In genomic region chr16:89601906-89602272, GRCh38 we compare ENCODE assay signal across 18 cellular contexts. TPM values are rescaled to one million over a fixed set of nuclear protein-coding genes. Genes with fewer than 3 reads are reported as not detected.
DNase-seq lines count a peak whose midpoint lies in the region; ATAC-seq, FAIRE-seq and TF ChIP-seq lines count a peak whose summit lies in the region.
"Had no signal": no experiment of that assay in that cellular context is flagged by ENCODE, and none has a peak within 500 bp of the region (broad histone marks: within the 10 kb centered on the region; RNA-seq: fewer than 3 reads in every experiment).

No MANE protein-coding gene starts in this region.

- H3K4me1 ChIP-seq in BE2C: peaks cover 3% of the 10 kb centered on the region; the same call in 1 of the 2 replicates
- H3K4me1 ChIP-seq in Loucy (ENCODE audit: insufficient read depth, low read length, poor library complexity, severe bottlenecking): peaks cover 9% of the 10 kb centered on the region
- peaks cover 13% of the 10 kb centered on the region for H3K4me1 ChIP-seq in astrocyte (ENCODE audit: insufficient read depth, low read length)
- peaks cover 10 to 14% of the 10 kb centered on the region in 2 donors for H3K4me1 ChIP-seq in left lung
- peaks cover 12 to 13% of the 10 kb centered on the region in 2 donors for H3K4me1 ChIP-seq in naive thymus-derived CD4-positive, alpha-beta T cell (ENCODE audit: control insufficient read depth in 2 of 2, insufficient read depth in 2 of 2, low read length in 2 of 2)
- H3K4me1 ChIP-seq: right lobe of liver had no signal

- H3K9me3 ChIP-seq in BE2C (no peaks in the 10 kb centered on the region), Loucy (ENCODE audit: insufficient read depth, low read depth, low read length) (no peaks in the 10 kb centered on the region), astrocyte (ENCODE audit: insufficient read depth, low read depth, low read length) (no peaks in the 10 kb centered on the region), left lung (no peaks in the 10 kb centered on the region)
- no peaks in the 10 kb centered on the region for H3K9me3 ChIP-seq in naive thymus-derived CD4-positive, alpha-beta T cell (ENCODE audit: control insufficient read depth in 2 of 3, low read length in 3 of 3)
- H3K9me3 ChIP-seq: heart left ventricle, right lobe of liver had no signal

- H3K27me3 Mint-ChIP-seq in astrocyte (ENCODE audit: low read depth, unreplicated experiment) (no peaks in the 10 kb centered on the region), nephron (ENCODE audit: low read depth) (peaks cover 7% of the 10 kb centered on the region)
- H3K27me3 Mint-ChIP-seq in naive thymus-derived CD4-positive, alpha-beta T cell: no peaks in the 10 kb centered on the region
- H3K27me3 Mint-ChIP-seq: activated naive CD8-positive, alpha-beta T cell treated with anti-CD3 and anti-CD28 coated beads for 36 hours; activated T-cell treated with anti-CD3 and anti-CD28 coated beads, Interleukin-2, amount 50 U/mL, for 24 hours had no signal

- no peaks in the 10 kb centered on the region for H3F3A ChIP-seq in Loucy (ENCODE audit: low read depth)

- H4K20me1 ChIP-seq in Loucy (ENCODE audit: insufficient read depth, low read length, poor library complexity, severe bottlenecking) (no peaks in the 10 kb centered on the region), astrocyte (ENCODE audit: insufficient read depth, low read length) (no peaks in the 10 kb centered on the region)

- TF ChIP-seq CTCF in BE2C (IDR thresholded peaks at IDR 0.05; ENCODE audit: low read depth, low read length) (no peak), Loucy (conservative IDR thresholded peaks at IDR 0.05; ENCODE audit: low read length) (no peak), astrocyte (IDR thresholded peaks at IDR 0.05; ENCODE audit: insufficient read depth, low read depth, low read length) (no peak), nephron (IDR thresholded peaks at IDR 0.05; ENCODE audit: unreplicated experiment in 3 of 3) (no peak), left lung (IDR thresholded peaks at IDR 0.05) (no peak)

- H3K4me2 ChIP-seq in Loucy (ENCODE audit: low read depth, low read length, poor library complexity, severe bottlenecking) (peak overlapping the region; percentile 54), astrocyte (ENCODE audit: low read length) (peak overlapping the region; percentile 78)

- no peak overlapping the region for H3K9ac ChIP-seq in Loucy (ENCODE audit: low read depth, low read length, poor library complexity, severe bottlenecking)
- H3K9ac ChIP-seq in astrocyte (ENCODE audit: low read length): peak overlapping the region; percentile 64

- H2AFZ ChIP-seq in Loucy (ENCODE audit: low read length): no peak overlapping the region
- peak overlapping the region; percentile 83 for H2AFZ ChIP-seq in astrocyte (ENCODE audit: low read depth, low read length)

- H3K4me1 Mint-ChIP-seq in astrocyte (ENCODE audit: low read depth, unreplicated experiment): peaks cover 10% of the 10 kb centered on the region
- H3K4me1 Mint-ChIP-seq in nephron: peaks cover 6% of the 10 kb centered on the region
- peaks cover 0 to 12% (median 8%) of the 10 kb centered on the region in 7 donors for H3K4me1 Mint-ChIP-seq in naive thymus-derived CD4-positive, alpha-beta T cell

- H3K9me2 ChIP-seq in Loucy (replicated peaks; ENCODE audit: low read depth, low read length): no peaks in the 10 kb centered on the region

- FAIRE-seq in astrocyte (lab: Jason Lieb, UNC): no peak
- FAIRE-seq: kidney, TTC549 had no signal

- H3K79me2 ChIP-seq in Loucy (ENCODE audit: insufficient read depth, low read length) (no peaks in the 10 kb centered on the region), astrocyte (ENCODE audit: insufficient read depth, low read length) (no peaks in the 10 kb centered on the region)

- no peak for DNase-seq in BE2C
- peak; percentile 33 for DNase-seq in astrocyte (ENCODE audit: low read depth)
- DNase-seq in AG08396 (ENCODE audit: low spot score): no peak
- no peak for DNase-seq in left lung
- no peak for DNase-seq in naive thymus-derived CD4-positive, alpha-beta T cell
- DNase-seq: kidney, NCI-H1105, right lobe of liver had no signal

- H3K36me3 Mint-ChIP-seq in astrocyte (ENCODE audit: low read depth, unreplicated experiment) (no peaks in the 10 kb centered on the region), nephron (ENCODE audit: low read depth) (no peaks in the 10 kb centered on the region)
- H3K36me3 Mint-ChIP-seq in naive thymus-derived CD4-positive, alpha-beta T cell: no peaks in the 10 kb centered on the region
- H3K36me3 Mint-ChIP-seq: activated naive CD8-positive, alpha-beta T cell treated with anti-CD3 and anti-CD28 coated beads for 36 hours had no signal

- peak overlapping the region; percentile 32 for H3K4me3 ChIP-seq in BE2C (ENCODE audit: low read depth, low read length)
- no peak overlapping the region for H3K4me3 ChIP-seq in Loucy (ENCODE audit: low read length, poor library complexity, severe bottlenecking)
- no peak overlapping the region for H3K4me3 ChIP-seq in astrocyte (ENCODE audit: insufficient read depth, low read depth, low read length)
- H3K4me3 ChIP-seq in left lung: no peak overlapping the region
- no peak overlapping the region for H3K4me3 ChIP-seq in naive thymus-derived CD4-positive, alpha-beta T cell (ENCODE audit: low read length)
- H3K4me3 ChIP-seq: right lobe of liver had no signal

- H3K4me3 Mint-ChIP-seq in astrocyte (ENCODE audit: unreplicated experiment): no peak overlapping the region
- H3K4me3 Mint-ChIP-seq in nephron: no peak overlapping the region
- peak overlapping the region in 2 of 10 donors; percentile 28 to 63 for H3K4me3 Mint-ChIP-seq in naive thymus-derived CD4-positive, alpha-beta T cell
- H3K4me3 Mint-ChIP-seq: activated naive CD8-positive, alpha-beta T cell treated with anti-CD3 and anti-CD28 coated beads for 36 hours had no signal

- H3K9me3 Mint-ChIP-seq in astrocyte (ENCODE audit: unreplicated experiment) (no peaks in the 10 kb centered on the region), nephron (no peaks in the 10 kb centered on the region)
- no peaks in the 10 kb centered on the region for H3K9me3 Mint-ChIP-seq in naive thymus-derived CD4-positive, alpha-beta T cell
- H3K9me3 Mint-ChIP-seq: activated naive CD8-positive, alpha-beta T cell treated with anti-CD3 and anti-CD28 coated beads for 36 hours; activated T-cell treated with anti-CD3 and anti-CD28 coated beads, Interleukin-2, amount 50 U/mL, for 24 hours had no signal

- no peak for ATAC-seq in left lung
- ATAC-seq in GM21737 (IDR thresholded peaks at IDR 0.05; ENCODE audit: unreplicated experiment): no peak
- no peak for ATAC-seq in naive thymus-derived CD4-positive, alpha-beta T cell

- peak overlapping the region; percentile 83 for H3K27ac ChIP-seq in astrocyte (ENCODE audit: low read depth, low read length)
- H3K27ac ChIP-seq in left lung: no peak overlapping the region
- H3K27ac ChIP-seq in naive thymus-derived CD4-positive, alpha-beta T cell (ENCODE audit: low read depth, low read length): no peak overlapping the region
- H3K27ac ChIP-seq: heart left ventricle, HL-60, right lobe of liver had no signal

- H3K27ac Mint-ChIP-seq in astrocyte (ENCODE audit: unreplicated experiment) (peak overlapping the region; percentile 41), nephron (peak overlapping the region; percentile 75 to 89 (median 88))
- H3K27ac Mint-ChIP-seq in naive thymus-derived CD4-positive, alpha-beta T cell: no peak overlapping the region
- H3K27ac Mint-ChIP-seq: activated naive CD8-positive, alpha-beta T cell treated with anti-CD3 and anti-CD28 coated beads for 36 hours had no signal

- POLR2A ChIA-PET in naive thymus-derived CD4-positive, alpha-beta T cell (lab: Charles Lee): no interaction called here

- CTCF ChIA-PET in naive thymus-derived CD4-positive, alpha-beta T cell (lab: Charles Lee): no interaction called here

- no peaks in the 10 kb centered on the region for H3K27me3 ChIP-seq in BE2C
- H3K27me3 ChIP-seq in Loucy (ENCODE audit: insufficient read depth, low read length, poor library complexity, severe bottlenecking): no peaks in the 10 kb centered on the region
- no peaks in the 10 kb centered on the region for H3K27me3 ChIP-seq in astrocyte (ENCODE audit: insufficient read depth, low read length)
- peaks cover 0 to 17% of the 10 kb centered on the region in 2 donors for H3K27me3 ChIP-seq in left lung
- no peaks in the 10 kb centered on the region for H3K27me3 ChIP-seq in naive thymus-derived CD4-positive, alpha-beta T cell (ENCODE audit: control insufficient read depth in 2 of 2, insufficient read depth in 2 of 2, low read length in 2 of 2)
- H3K27me3 ChIP-seq: right lobe of liver had no signal

- intact Hi-C loops in left lung (cut with DNase I): no loop called here
- intact Hi-C loops in naive thymus-derived CD4-positive, alpha-beta T cell (cut with micrococcal nuclease): no loop called here

- H3K36me3 ChIP-seq in BE2C (no peaks in the 10 kb centered on the region), Loucy (ENCODE audit: insufficient read depth, low read length) (no peaks in the 10 kb centered on the region), astrocyte (ENCODE audit: insufficient read depth, low read length) (no peaks in the 10 kb centered on the region), left lung (no peaks in the 10 kb centered on the region)
- no peaks in the 10 kb centered on the region for H3K36me3 ChIP-seq in naive thymus-derived CD4-positive, alpha-beta T cell (ENCODE audit: control insufficient read depth in 2 of 3, insufficient read depth in 3 of 3, low read length in 3 of 3)
- H3K36me3 ChIP-seq: heart left ventricle, right lobe of liver had no signal

RNA-seq across cellular contexts. Expression of gene DPEP1, which starts 11.6 kb away (rescaled TPM):
- 0.91 TPM for polyA plus RNA-seq in BE2C (2012; ENCODE audit: insufficient read depth, insufficient read length, low read depth)
- total RNA-seq in astrocyte (0.11 and 0.22 TPM in 2 replicates), left lung (1 to 10 TPM in 1 of 2 donors, under 1 TPM in 1; 0.31 to 2.5 TPM)
- not detected for total RNA-seq in naive thymus-derived CD4-positive, alpha-beta T cell
- polyA plus RNA-seq in naive thymus-derived CD4-positive, alpha-beta T cell: not detected
- total RNA-seq: esophagus mucosa, heart left ventricle had no signal
- polyA plus RNA-seq: heart left ventricle had no signal

RNA-seq across cellular contexts. Expression of gene CPNE7, which starts 26.3 kb away (rescaled TPM):
- polyA plus RNA-seq in BE2C (2012; ENCODE audit: insufficient read depth, insufficient read length, low read depth): 14.5 TPM
- total RNA-seq in astrocyte (6.7 and 7.5 TPM in 2 replicates), left lung (1 to 10 TPM in 1 of 2 donors, under 1 TPM in 1; 0.50 to 1.3 TPM)
- total RNA-seq in naive thymus-derived CD4-positive, alpha-beta T cell: 1 to 10 TPM in 1 of 5 experiments, under 1 TPM in 1, not detected in 3; 0.39 to 5.2 TPM
- polyA plus RNA-seq in naive thymus-derived CD4-positive, alpha-beta T cell: not detected
- total RNA-seq: subcutaneous adipose tissue had no signal

RNA-seq across cellular contexts. Expression of gene RPL13, which starts 41.4 kb away (rescaled TPM):
- polyA plus RNA-seq in BE2C (2012; ENCODE audit: insufficient read depth, insufficient read length, low read depth): 3,732 TPM
- total RNA-seq in astrocyte: 1,200 and 1,239 TPM in 2 replicates
- 1,000 to 10,000 TPM; 1,639 to 1,736 TPM for total RNA-seq in left lung
- 1,000 to 10,000 TPM; 2,239 to 5,631 (median 5,332) TPM for total RNA-seq in naive thymus-derived CD4-positive, alpha-beta T cell
- 1,000 to 10,000 TPM; 6,375 to 8,810 TPM for polyA plus RNA-seq in naive thymus-derived CD4-positive, alpha-beta T cell

RNA-seq across cellular contexts. Expression of gene CHMP1A, which starts 55.6 kb away (rescaled TPM):
- polyA plus RNA-seq in BE2C (2012; ENCODE audit: insufficient read depth, insufficient read length, low read depth): 99.0 TPM
- 84.2 and 85.7 TPM in 2 replicates for total RNA-seq in astrocyte
- total RNA-seq in left lung: 10 to 100 TPM; 77.6 to 88.5 TPM
- 10 to 100 TPM; 64.4 to 99.0 (median 65.9) TPM for total RNA-seq in naive thymus-derived CD4-positive, alpha-beta T cell
- 10 to 100 TPM; 54.7 to 61.6 TPM for polyA plus RNA-seq in naive thymus-derived CD4-positive, alpha-beta T cell

RNA-seq across cellular contexts. Expression of gene SPATA33, which starts 55.7 kb away (rescaled TPM):
- 6.1 TPM for polyA plus RNA-seq in BE2C (2012; ENCODE audit: insufficient read depth, insufficient read length, low read depth)
- total RNA-seq in astrocyte: 11.8 and 12.3 TPM in 2 replicates
- total RNA-seq in left lung: 10 to 100 TPM in 1 of 2 donors, 1 to 10 TPM in 1; 9.9 to 10.2 TPM
- 10 to 100 TPM in 2 of 5 experiments, 1 to 10 TPM in 3; 6.4 to 17.0 (median 7.9) TPM for total RNA-seq in naive thymus-derived CD4-positive, alpha-beta T cell
- 1 to 10 TPM; 2.4 to 2.6 TPM for polyA plus RNA-seq in naive thymus-derived CD4-positive, alpha-beta T cell

Comparison
In these comparisons a context has a peak if more than half of its experiments do, and no peak if none do; other contexts are left out.
1. H3K27ac Mint-ChIP-seq: peak in astrocyte (single experiment) and nephron (3 of 3); none in naive thymus-derived CD4-positive, alpha-beta T cell (0 of 9).